In the genomic region with DNA sequence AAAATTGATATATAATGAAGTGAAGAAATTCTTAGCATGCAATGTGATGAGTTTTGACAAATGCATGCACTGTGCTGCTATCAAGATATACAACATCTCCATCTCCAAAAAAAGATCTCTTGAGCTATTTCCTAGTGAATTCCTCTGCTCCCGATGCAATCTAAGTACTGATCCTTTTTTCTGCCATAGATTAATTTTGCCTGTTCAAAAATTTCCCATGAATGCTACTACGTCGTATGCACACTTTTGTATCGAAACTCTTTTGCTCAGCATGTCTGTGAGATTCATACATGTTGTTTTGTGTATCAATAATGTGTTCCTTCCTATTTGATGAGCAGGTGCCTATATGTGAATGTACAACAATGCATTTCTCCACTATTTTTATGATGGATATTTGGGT, we compare ENCODE assay signal across 23 cellular contexts.
"Had no signal": no experiment of that assay in that cellular context is flagged by ENCODE, and none has a peak within 500 bp of the region (broad histone marks: within the 10 kb centered on the region; RNA-seq: fewer than 3 reads in every experiment).

No MANE protein-coding gene starts in this region.

- H3K4me1 ChIP-seq: esophagus muscularis mucosa, foreskin keratinocyte, gastroesophageal sphincter, heart right ventricle, left lung, lower lobe of right lung had no signal

- H3K9me3 ChIP-seq: mucosa of descending colon had no signal

- H3K36me3 ChIP-seq: esophagus muscularis mucosa, gastroesophageal sphincter, heart right ventricle, left lung, lower lobe of right lung had no signal

- H3K27me3 ChIP-seq: dorsolateral prefrontal cortex, esophagus muscularis mucosa, foreskin keratinocyte, gastroesophageal sphincter, heart right ventricle, left lung had no signal

- ATAC-seq: foreskin keratinocyte; gastroesophageal sphincter; heart right ventricle; left cardiac atrium; left lung; left ventricle myocardium superior; lower lobe of right lung; mucosa of descending colon; naive thymus-derived CD8-positive, alpha-beta T cell had no signal

- H3K27ac ChIP-seq: coronary artery, dorsolateral prefrontal cortex, esophagus muscularis mucosa, foreskin keratinocyte, gastroesophageal sphincter, heart right ventricle, left lung, lower lobe of right lung had no signal

- DNase-seq: dermis blood vessel endothelial cell; dorsolateral prefrontal cortex; effector CD4-positive, alpha-beta T cell; effector memory CD4-positive, alpha-beta T cell; foreskin keratinocyte; heart right ventricle; hippocampal formation; left cardiac atrium; left lung; left ventricle myocardium superior; lower lobe of right lung; mesenchymal stem cell; mucosa of descending colon; naive B cell; naive thymus-derived CD8-positive, alpha-beta T cell had no signal

- FAIRE-seq: endothelial cell of umbilical vein, frontal cortex, islet of Langerhans, keratinocyte had no signal

- H3K4me3 ChIP-seq: coronary artery, dorsolateral prefrontal cortex, esophagus muscularis mucosa, gastroesophageal sphincter, heart right ventricle, left lung, lower lobe of right lung, mucosa of descending colon had no signal

- H3K27ac Mint-ChIP-seq: mesothelial cell of epicardium; naive B cell; naive thymus-derived CD8-positive, alpha-beta T cell had no signal

- H3K4me1 Mint-ChIP-seq: mesothelial cell of epicardium; naive B cell; naive thymus-derived CD8-positive, alpha-beta T cell had no signal

- H3K4me3 Mint-ChIP-seq: mesothelial cell of epicardium; naive B cell; naive thymus-derived CD8-positive, alpha-beta T cell had no signal

- H3K36me3 Mint-ChIP-seq: mesothelial cell of epicardium; naive B cell; naive thymus-derived CD8-positive, alpha-beta T cell had no signal

- H3K27me3 Mint-ChIP-seq: naive B cell had no signal
